In genomic region chr14:69592923-69593677, GRCh38 we compare ENCODE assay signal across 9 cellular contexts. TPM values are rescaled to one million over a fixed set of nuclear protein-coding genes. Genes with fewer than 3 reads are reported as not detected.
A peak's percentile ranks its signal among the peaks of the same experiment; 100 is the strongest.
DNase-seq lines count a peak whose midpoint lies in the region; ATAC-seq and TF ChIP-seq lines count a peak whose summit lies in the region.
"Had no signal": no experiment of that assay in that cellular context is flagged by ENCODE, and none has a peak within 500 bp of the region (broad histone marks: within the 10 kb centered on the region; RNA-seq: fewer than 3 reads in every experiment).

No MANE protein-coding gene starts in this region.

- intact Hi-C loops in tibial artery (cut with DNase I; ENCODE audit: low total_unique reads): no loop called here

- H3K27ac ChIP-seq in Karpas-422 (ENCODE audit: low read length): no peak overlapping the region
- peak overlapping the region in 1 of 2 donors; percentile 11 for H3K27ac ChIP-seq in tibial artery
- H3K27ac ChIP-seq: neutrophil had no signal

- no peak for ATAC-seq in GM18498 (IDR thresholded peaks at IDR 0.05; ENCODE audit: unreplicated experiment)
- ATAC-seq in HG02840 (IDR thresholded peaks at IDR 0.05; ENCODE audit: low FRiP score, unreplicated experiment): no peak

- no peak for DNase-seq in Karpas-422
- DNase-seq in astrocyte of the hippocampus (ENCODE audit: low read depth, low spot score): peak; percentile 89
- peak; percentile 71 for DNase-seq in iris pigment epithelial cell (ENCODE audit: low read depth)
- no peak for DNase-seq in tibial artery
- no peak for DNase-seq in cerebellar nuclear complex (lab: John Stamatoyannopoulos, UW)
- DNase-seq in hepatic stellate cell (ENCODE audit: low spot score): no peak

- TF ChIP-seq CTCF in tibial artery (IDR thresholded peaks at IDR 0.05): no peak

- no peaks in the 10 kb centered on the region for H3K36me3 ChIP-seq in Karpas-422 (ENCODE audit: insufficient read depth, low read length)
- H3K36me3 ChIP-seq in tibial artery: no peaks in the 10 kb centered on the region
- H3K36me3 ChIP-seq: neutrophil had no signal

- H3K9me2 ChIP-seq in Karpas-422 (replicated peaks; ENCODE audit: insufficient read depth, low read length): no peaks in the 10 kb centered on the region

- no peak overlapping the region for H3K4me3 ChIP-seq in Karpas-422 (ENCODE audit: low read length)
- peak overlapping the region; percentile 12 to 27 for H3K4me3 ChIP-seq in tibial artery

- H3K27me3 ChIP-seq in Karpas-422 (ENCODE audit: low read length) (no peaks in the 10 kb centered on the region), tibial artery (no peaks in the 10 kb centered on the region)
- H3K27me3 ChIP-seq: neutrophil had no signal

- no peaks in the 10 kb centered on the region for H4K20me1 ChIP-seq in Karpas-422 (ENCODE audit: insufficient read depth, low read depth, low read length)

- peak overlapping the region; percentile 15 for H3K4me2 ChIP-seq in Karpas-422 (ENCODE audit: low read depth, low read length, poor library complexity, severe bottlenecking)

- peaks cover 7% of the 10 kb centered on the region for H3K4me1 ChIP-seq in Karpas-422 (ENCODE audit: low read length)
- peaks cover 0 to 12% (median 8%) of the 10 kb centered on the region in 4 donors for H3K4me1 ChIP-seq in tibial artery

- 0 out of 2 replicates have a peak overlapping the region, but pooled peaks have one; percentile 58 for H2AFZ ChIP-seq in Karpas-422 (ENCODE audit: low read length)

- no peak overlapping the region for H3K9ac ChIP-seq in Karpas-422 (ENCODE audit: low read length)

- no peaks in the 10 kb centered on the region for H3K79me2 ChIP-seq in Karpas-422 (ENCODE audit: low read length)

- no peaks in the 10 kb centered on the region for H3K9me3 ChIP-seq in Karpas-422 (ENCODE audit: low read length)
- no peaks in the 10 kb centered on the region for H3K9me3 ChIP-seq in tibial artery
- H3K9me3 ChIP-seq: neutrophil had no signal

RNA-seq across cellular contexts. Expression of gene SUSD6, which starts 18.3 kb away (rescaled TPM):
- 43.8 and 46.0 TPM in 2 replicates for total RNA-seq in Karpas-422 (2014; rRNA removed; shearing (Covaris generic); ENCODE audit: low replicate concordance)

RNA-seq across cellular contexts. Expression of gene CCDC177, which starts 18.4 kb away (rescaled TPM):
- not detected in 2 replicates for total RNA-seq in Karpas-422 (2014; rRNA removed; shearing (Covaris generic); ENCODE audit: low replicate concordance)

Comparison
In these comparisons a context has a peak if more than half of its experiments do, and no peak if none do; other contexts are left out.
1. DNase-seq: peak in astrocyte of the hippocampus (single experiment) and iris pigment epithelial cell (single experiment); none in Karpas-422 (single experiment), tibial artery (0 of 2), cerebellar nuclear complex (0 of 2) and hepatic stellate cell (single experiment).